Comparison of ENCODE assay signal across 1 cellular context in genomic region chr4:173024203-173024602, GRCh38.
TF ChIP-seq lines count a peak whose summit lies in the region.

No MANE protein-coding gene starts in this region.

TF ChIP-seq in SK-N-SH, 30 proteins besides CTCF, POLR2A, EP300 and RAD21 (continued from another document):
- TF ChIP-seq MAX (IDR thresholded peaks at IDR 0.05; ENCODE audit: low read depth): no peak
- TF ChIP-seq RFX5 (IDR thresholded peaks at IDR 0.05; ENCODE audit: low read length): no peak
TF ChIP-seq in SK-N-SH: peak in this region for 0.
